In genomic region chr17:36885761-36886365, GRCh38 we compare ENCODE assay signal across 26 cellular contexts. TPM values are rescaled to one million over a fixed set of nuclear protein-coding genes. Genes with fewer than 3 reads are reported as not detected.
"Had no signal": no experiment of that assay in that cellular context is flagged by ENCODE, and none has a peak within 500 bp of the region (broad histone marks: within the 10 kb centered on the region; RNA-seq: fewer than 3 reads in every experiment).

No MANE protein-coding gene starts in this region.

- H3K4me1 ChIP-seq: body of pancreas, parathyroid adenoma, tibial nerve had no signal

- H3K36me3 ChIP-seq: cardiac muscle cell, heart right ventricle, tibial nerve had no signal

- H3K4me3 ChIP-seq: body of pancreas, cardiac muscle cell, heart right ventricle, skin epidermis, tibial nerve had no signal

- H3K27ac ChIP-seq: body of pancreas, cardiac muscle cell, heart right ventricle, parathyroid adenoma, skin epidermis, tibial nerve, VCaP had no signal

- H3K79me2 ChIP-seq: parathyroid adenoma had no signal

- H3K9ac ChIP-seq: parathyroid adenoma had no signal

- DNase-seq: activated CD4-positive, alpha-beta memory T cell treated with anti-CD3 and anti-CD28 coated beads, Interleukin-2, amount 10 ng/mL, durations not matched to agents 7 days and 5 days; activated CD4-positive, alpha-beta T cell treated with anti-CD3 and anti-CD28 coated beads, Interleukin-2, amount 10 ng/mL, durations not matched to agents 24 days and 14 days; activated CD8-positive, alpha-beta memory T cell treated with anti-CD3 and anti-CD28 coated beads, Interleukin-2, amount 10 ng/mL, durations not matched to agents 7 days and 5 days; activated effector memory CD4-positive, alpha-beta T cell treated with anti-CD3 and anti-CD28 coated beads, Interleukin-2, amount 50 U/mL, for 16 hours; activated naive CD4-positive, alpha-beta T cell treated with anti-CD3 and anti-CD28 coated beads, Interleukin-2, amount 10 ng/mL, durations not matched to agents 7 days and 5 days; activated naive CD8-positive, alpha-beta T cell treated with anti-CD3 and anti-CD28 coated beads, Interleukin-2, amount 50 U/mL, for 24 hours; activated T-cell treated with anti-CD3 and anti-CD28 coated beads for 4 hours; body of pancreas; heart right ventricle; left colon; naive B cell; nucleus accumbens; right cardiac atrium; stimulated activated CD4-positive, alpha-beta T cell treated with anti-CD3 and anti-CD28 coated beads, Interleukin-2, amount 100 ng/mL, for 24 hours; stimulated activated naive CD8-positive, alpha-beta T cell treated with anti-CD3 and anti-CD28 coated beads, Interleukin-15, amount 100 ng/mL, for 72 hours had no signal

- H2AFZ ChIP-seq: parathyroid adenoma had no signal

- H3K27me3 ChIP-seq: cardiac muscle cell had no signal

RNA-seq across cellular contexts. Expression of gene LHX1, which starts 51.4 kb away (rescaled TPM):
- total RNA-seq: body of pancreas, chondrocyte, fibroblast of villous mesenchyme, left colon, lower leg skin, mononuclear cell, pulmonary artery endothelial cell, right cardiac atrium, tibial nerve had no signal
- polyA plus RNA-seq: heart right ventricle, right cardiac atrium, urinary bladder had no signal
